Comparison of ENCODE assay signal across 1 cellular context in genomic region chr20:58666702-58667101, GRCh38.
TF ChIP-seq lines count a peak whose summit lies in the region.

No MANE protein-coding gene starts in this region.

TF ChIP-seq in SK-N-SH, 30 proteins besides CTCF, POLR2A, EP300 and RAD21:
- TF ChIP-seq YY1 (IDR thresholded peaks at IDR 0.05; ENCODE audit: low read depth) (no peak), MXI1 (IDR thresholded peaks at IDR 0.05; ENCODE audit: low read depth, low read length) (no peak), USF1 (IDR thresholded peaks at IDR 0.05; ENCODE audit: borderline replicate concordance, low read depth) (no peak)
